9 cellular contexts compared by ENCODE assay signal in genomic region chr17:82892869-82893565, GRCh38. TPM values are rescaled to one million over a fixed set of nuclear protein-coding genes. Genes with fewer than 3 reads are reported as not detected.
A peak's percentile ranks its signal among the peaks of the same experiment; 100 is the strongest.
DNase-seq lines count a peak whose midpoint lies in the region; ATAC-seq and TF ChIP-seq lines count a peak whose summit lies in the region.
"Had no signal": no experiment of that assay in that cellular context is flagged by ENCODE, and none has a peak within 500 bp of the region (broad histone marks: within the 10 kb centered on the region; RNA-seq: fewer than 3 reads in every experiment).

No MANE protein-coding gene starts in this region.

- H3K4me1 ChIP-seq in left lung: peaks cover 36 to 40% of the 10 kb centered on the region in 2 donors
- no peaks in the 10 kb centered on the region for H3K4me1 ChIP-seq in ascending aorta

- ATAC-seq in activated T-helper 17 cell treated with anti-CD3 and anti-CD28 coated beads, Interleukin-2, amount 50 U/mL, for 72 hours (replicated peaks): peak; percentile 94
- peak; percentile 30 for ATAC-seq in left lung

- no peak for DNase-seq in SK-N-MC (ENCODE audit: low read depth, low spot score)
- peak; percentile 69 to 81 for DNase-seq in left lung
- peak; percentile 39 for DNase-seq in stimulated activated CD8-positive, alpha-beta memory T cell treated with anti-CD3 and anti-CD28 coated beads, Interleukin-4, amount 100 ng/mL, for 24 hours (ENCODE audit: low read depth)
- no peak for DNase-seq in amniotic stem cell (lab: John Stamatoyannopoulos, UW)
- DNase-seq in WERI-Rb-1: no peak
- DNase-seq in ascending aorta (ENCODE audit: low spot score in 2 of 2): no peak
- DNase-seq in SIG-M5 (lab: John Stamatoyannopoulos, UW): no peak

- H3K4me3 Mint-ChIP-seq in activated T-helper 17 cell treated with anti-CD3 and anti-CD28 coated beads, Interleukin-2, amount 50 U/mL, for 72 hours: peak overlapping the region; percentile 46

- H3K27me3 ChIP-seq in left lung (no peaks in the 10 kb centered on the region), WERI-Rb-1 (ENCODE audit: insufficient read depth, low read depth, severe bottlenecking) (no peaks in the 10 kb centered on the region), ascending aorta (no peaks in the 10 kb centered on the region)

- H3K36me3 ChIP-seq in SK-N-MC (ENCODE audit: insufficient read depth, low read length) (no peaks in the 10 kb centered on the region), left lung (peaks cover 0 to 40% of the 10 kb centered on the region in 2 donors), WERI-Rb-1 (peaks cover 80% of the 10 kb centered on the region), ascending aorta (no peaks in the 10 kb centered on the region)

- no peaks in the 10 kb centered on the region for H3K27me3 Mint-ChIP-seq in activated T-helper 17 cell treated with anti-CD3 and anti-CD28 coated beads, Interleukin-2, amount 50 U/mL, for 72 hours

- intact Hi-C loops in left lung (cut with DNase I): no loop called here
- intact Hi-C loops in ascending aorta (cut with DNase I): no loop called here

- H3K9me3 Mint-ChIP-seq in activated T-helper 17 cell treated with anti-CD3 and anti-CD28 coated beads, Interleukin-2, amount 50 U/mL, for 72 hours: no peaks in the 10 kb centered on the region

- no peak for TF ChIP-seq CTCF in left lung (IDR thresholded peaks at IDR 0.05)
- TF ChIP-seq CTCF in WERI-Rb-1 (IDR thresholded peaks at IDR 0.05; ENCODE audit: low read depth, low read length): no peak
- TF ChIP-seq CTCF in ascending aorta (IDR thresholded peaks at IDR 0.05): no peak

- H3K9me3 ChIP-seq in SK-N-MC (ENCODE audit: low read depth, low read length) (no peaks in the 10 kb centered on the region), left lung (no peaks in the 10 kb centered on the region), WERI-Rb-1 (ENCODE audit: severe bottlenecking) (no peaks in the 10 kb centered on the region), ascending aorta (no peaks in the 10 kb centered on the region)

- peaks cover 18% of the 10 kb centered on the region for H3K4me1 Mint-ChIP-seq in activated T-helper 17 cell treated with anti-CD3 and anti-CD28 coated beads, Interleukin-2, amount 50 U/mL, for 72 hours

- H3K4me3 ChIP-seq in SK-N-MC (no peak overlapping the region), left lung (no peak overlapping the region), WERI-Rb-1 (ENCODE audit: low read depth, low read length) (no peak overlapping the region), ascending aorta (no peak overlapping the region)

- peak overlapping the region; percentile 35; the same call in 1 of the 2 replicates for H3K27ac ChIP-seq in SK-N-MC
- peak overlapping the region; percentile 24 to 62 for H3K27ac ChIP-seq in left lung
- no peak overlapping the region for H3K27ac ChIP-seq in WERI-Rb-1
- no peak overlapping the region for H3K27ac ChIP-seq in ascending aorta

- peak overlapping the region; percentile 80 for H3K27ac Mint-ChIP-seq in activated T-helper 17 cell treated with anti-CD3 and anti-CD28 coated beads, Interleukin-2, amount 50 U/mL, for 72 hours

- no peak overlapping the region for H3K9ac ChIP-seq in SK-N-MC (ENCODE audit: insufficient read length)

- H3K36me3 Mint-ChIP-seq in activated T-helper 17 cell treated with anti-CD3 and anti-CD28 coated beads, Interleukin-2, amount 50 U/mL, for 72 hours (ENCODE audit: low read depth): peaks cover 31% of the 10 kb centered on the region

RNA-seq across cellular contexts. Expression of gene ZNF750, which starts 53.2 kb away (rescaled TPM):
- not detected for total RNA-seq in activated T-helper 17 cell treated with anti-CD3 and anti-CD28 coated beads, Interleukin-2, amount 50 U/mL, for 72 hours
- total RNA-seq in left lung (1 to 10 TPM; 1.6 to 3.4 TPM), ascending aorta (not detected)
- total RNA-seq: M059J had no signal

Comparison
In these comparisons a context has a peak if more than half of its experiments do, and no peak if none do; other contexts are left out.
1. DNase-seq: peak in left lung (2 of 2) and stimulated activated CD8-positive, alpha-beta memory T cell treated with anti-CD3 and anti-CD28 coated beads, Interleukin-4, amount 100 ng/mL, for 24 hours (single experiment); none in SK-N-MC (single experiment), amniotic stem cell (single experiment), WERI-Rb-1 (single experiment), ascending aorta (0 of 2) and SIG-M5 (single experiment).
2. H3K27ac ChIP-seq: peak in SK-N-MC (single experiment) and left lung (2 of 2); none in WERI-Rb-1 (single experiment) and ascending aorta (0 of 2).